ENCODE assay signal across 9 cellular contexts in genomic region chr1:86419277-86419903, GRCh38. TPM values are rescaled to one million over a fixed set of nuclear protein-coding genes. Genes with fewer than 3 reads are reported as not detected.
DNase-seq lines count a peak whose midpoint lies in the region; ATAC-seq, FAIRE-seq and TF ChIP-seq lines count a peak whose summit lies in the region.
"Had no signal": no experiment of that assay in that cellular context is flagged by ENCODE, and none has a peak within 500 bp of the region (broad histone marks: within the 10 kb centered on the region; RNA-seq: fewer than 3 reads in every experiment).

No MANE protein-coding gene starts in this region.

- no peaks in the 10 kb centered on the region for H3K36me3 ChIP-seq in kidney (ENCODE audit: control insufficient read depth in 1 of 2, insufficient read depth in 2 of 2, low read length in 2 of 2)

- H3K9me3 ChIP-seq in AG04450 (ENCODE audit: control insufficient read depth, insufficient read depth, low read length): no peaks in the 10 kb centered on the region
- H3K9me3 ChIP-seq in kidney (ENCODE audit: control insufficient read depth in 1 of 2, low read length in 2 of 2): no peaks in the 10 kb centered on the region

- H3K9me3 Mint-ChIP-seq in activated naive CD8-positive, alpha-beta T cell treated with anti-CD3 and anti-CD28 coated beads for 36 hours: no peaks in the 10 kb centered on the region

- H3K27ac Mint-ChIP-seq in activated naive CD8-positive, alpha-beta T cell treated with anti-CD3 and anti-CD28 coated beads for 36 hours: no peak overlapping the region

- H3K4me1 Mint-ChIP-seq in activated naive CD8-positive, alpha-beta T cell treated with anti-CD3 and anti-CD28 coated beads for 36 hours: peaks cover 2% of the 10 kb centered on the region

- intact Hi-C loops in kidney (cut with DNase I): no loop called here

- H3K4me3 Mint-ChIP-seq in activated naive CD8-positive, alpha-beta T cell treated with anti-CD3 and anti-CD28 coated beads for 36 hours: peak overlapping the region; percentile 20

- no peak overlapping the region for H3K27ac ChIP-seq in AG04450 (ENCODE audit: low read depth, low read length)
- no peak overlapping the region for H3K27ac ChIP-seq in kidney (ENCODE audit: low read depth in 2 of 2, low read length in 2 of 2)

- H3K36me3 Mint-ChIP-seq in activated naive CD8-positive, alpha-beta T cell treated with anti-CD3 and anti-CD28 coated beads for 36 hours: no peaks in the 10 kb centered on the region

- no peak overlapping the region for H3K9ac ChIP-seq in kidney (ENCODE audit: low read length in 2 of 2)

- no peaks in the 10 kb centered on the region for H3K27me3 Mint-ChIP-seq in activated naive CD8-positive, alpha-beta T cell treated with anti-CD3 and anti-CD28 coated beads for 36 hours

- H3K27me3 ChIP-seq in AG04450 (ENCODE audit: control insufficient read depth, insufficient read depth, low read length): no peaks in the 10 kb centered on the region

- peak; percentile 83 for ATAC-seq in HG02759 (IDR thresholded peaks at IDR 0.05; ENCODE audit: unreplicated experiment)

- CTCF ChIA-PET in AG04450 (lab: Charles Lee): no interaction called here

- TF ChIP-seq CTCF in AG04450 (IDR thresholded peaks at IDR 0.05; ENCODE audit: low read depth, low read length) (peak; percentile 55), GM12875 (IDR thresholded peaks at IDR 0.05; ENCODE audit: borderline replicate concordance, insufficient read depth, low read depth, low read length) (peak; percentile 80), kidney (IDR thresholded peaks at IDR 0.05; ENCODE audit: borderline replicate concordance, extremely low read depth, insufficient read depth) (peak; percentile 11)

- FAIRE-seq in kidney (lab: Jason Lieb, UNC): no peak

- no peaks in the 10 kb centered on the region for H3K4me1 ChIP-seq in kidney (ENCODE audit: control insufficient read depth in 1 of 2, insufficient read depth in 1 of 2, low read depth in 1 of 2, low read length in 2 of 2)

- DNase-seq in AG04450 (ENCODE audit: low read depth, low spot score) (no peak), NCI-H69 (lab: John Stamatoyannopoulos, UW) (peak; percentile 69), kidney (no peak), cerebellum (ENCODE audit: low spot score) (no peak), NCI-H526 treated with DMSO at 0.1 percent for 48 hours (lab: John Stamatoyannopoulos, UW) (no peak)
- DNase-seq in activated naive CD8-positive, alpha-beta T cell treated with anti-CD3 and anti-CD28 coated beads for 36 hours: peak; percentile 34

- POLR2A ChIA-PET in AG04450 (lab: Yijun Ruan, JAX): no interaction called here

- H3K4me3 ChIP-seq in AG04450 (ENCODE audit: low read depth, low read length) (no peak overlapping the region), GM12875 (ENCODE audit: low read depth, low read length) (no peak overlapping the region), kidney (ENCODE audit: low read length in 2 of 2) (no peak overlapping the region)

RNA-seq across cellular contexts. Expression of gene CLCA2, which starts 4.6 kb away (rescaled TPM):
- 0.60 and 0.65 TPM in 2 replicates for polyA plus RNA-seq in AG04450 (2011; rRNA removed)
- polyA minus RNA-seq in AG04450 (2011; rRNA and poly(A)+ RNA removed): 0.22 and 0.23 TPM in 2 replicates
- not detected for total RNA-seq in activated naive CD8-positive, alpha-beta T cell treated with anti-CD3 and anti-CD28 coated beads for 36 hours
- not detected for total RNA-seq in kidney
- not detected for polyA plus RNA-seq in kidney (ENCODE audit: insufficient read depth, low read depth, low replicate concordance)
- total RNA-seq in cerebellum: not detected
- total RNA-seq: mononuclear cell had no signal

RNA-seq across cellular contexts. Expression of gene ODF2L, which starts 23.3 kb away (rescaled TPM):
- polyA plus RNA-seq in AG04450 (2011; rRNA removed): 14.6 and 25.6 TPM in 2 replicates
- 8.1 and 16.4 TPM in 2 replicates for polyA minus RNA-seq in AG04450 (2011; rRNA and poly(A)+ RNA removed)
- total RNA-seq in activated naive CD8-positive, alpha-beta T cell treated with anti-CD3 and anti-CD28 coated beads for 36 hours: 10 to 100 TPM; 16.9 to 18.0 TPM
- total RNA-seq in kidney: 57.3 TPM
- 19.2 TPM for polyA plus RNA-seq in kidney (ENCODE audit: insufficient read depth, low read depth, low replicate concordance)
- 109 TPM for total RNA-seq in cerebellum

RNA-seq across cellular contexts. Expression of gene CLCA1, which starts 49.3 kb away (rescaled TPM):
- polyA plus RNA-seq in AG04450 (2011; rRNA removed): not detected in 2 replicates
- polyA minus RNA-seq in AG04450 (2011; rRNA and poly(A)+ RNA removed): not detected in 2 replicates
- total RNA-seq in activated naive CD8-positive, alpha-beta T cell treated with anti-CD3 and anti-CD28 coated beads for 36 hours: not detected
- total RNA-seq in kidney: not detected
- polyA plus RNA-seq in kidney (ENCODE audit: insufficient read depth, low read depth, low replicate concordance): not detected
- total RNA-seq in cerebellum: 0.54 TPM
- total RNA-seq: mononuclear cell had no signal

Comparison
In these comparisons a context has a peak if more than half of its experiments do, and no peak if none do; other contexts are left out.
1. DNase-seq: peak in NCI-H69 (single experiment) and activated naive CD8-positive, alpha-beta T cell treated with anti-CD3 and anti-CD28 coated beads for 36 hours (single experiment); none in AG04450 (single experiment), kidney (single experiment), cerebellum (single experiment) and NCI-H526 treated with DMSO at 0.1 percent for 48 hours (single experiment).
2. CTCF ChIP-seq: peak in every context shown above with its lines; median percentile 80 in GM12875; 55 in AG04450; 11 in kidney.